In genomic region chr12:25208554-25208953, GRCh38 we compare ENCODE assay signal across 19 cellular contexts. TPM values are rescaled to one million over a fixed set of nuclear protein-coding genes. Genes with fewer than 3 reads are reported as not detected.
DNase-seq lines count a peak whose midpoint lies in the region; ATAC-seq and TF ChIP-seq lines count a peak whose summit lies in the region.
"Had no signal": no experiment of that assay in that cellular context is flagged by ENCODE, and none has a peak within 500 bp of the region (broad histone marks: within the 10 kb centered on the region; RNA-seq: fewer than 3 reads in every experiment).

No MANE protein-coding gene starts in this region.

- ATAC-seq in left lobe of liver (peak; percentile 97), GM21786 (IDR thresholded peaks at IDR 0.05; ENCODE audit: unreplicated experiment) (no peak), Right ventricle myocardium superior (ENCODE audit: poor library complexity) (no peak)

- no peaks in the 10 kb centered on the region for H3K27me3 Mint-ChIP-seq in activated CD4-positive, alpha-beta T cell treated with anti-CD3 and anti-CD28 coated beads, Interleukin-2, amount 10 ng/mL, durations not matched to agents 24 days and 14 days
- H3K27me3 Mint-ChIP-seq: CD4-positive, CD25-positive, alpha-beta regulatory T cell had no signal

- no peaks in the 10 kb centered on the region for H3K9me3 Mint-ChIP-seq in activated CD4-positive, alpha-beta T cell treated with anti-CD3 and anti-CD28 coated beads, Interleukin-2, amount 10 ng/mL, durations not matched to agents 24 days and 14 days
- H3K9me3 Mint-ChIP-seq: CD4-positive, CD25-positive, alpha-beta regulatory T cell had no signal

- H3K4me2 ChIP-seq in osteoblast (ENCODE audit: insufficient read depth, low read length): no peak overlapping the region

- H3K4me3 ChIP-seq in osteoblast (ENCODE audit: insufficient read depth, low read length): no peak overlapping the region

- peaks cover 8% of the 10 kb centered on the region for H3K4me1 ChIP-seq in osteoblast (ENCODE audit: insufficient read depth, low read length)
- H3K4me1 ChIP-seq: BE2C had no signal

- peaks cover 2% of the 10 kb centered on the region for H3K4me1 Mint-ChIP-seq in activated CD4-positive, alpha-beta T cell treated with anti-CD3 and anti-CD28 coated beads, Interleukin-2, amount 10 ng/mL, durations not matched to agents 24 days and 14 days

- peaks cover 27% of the 10 kb centered on the region for H3K36me3 ChIP-seq in osteoblast (ENCODE audit: insufficient read depth, low read length)

- peaks cover under 1% of the 10 kb centered on the region for H3K79me2 ChIP-seq in osteoblast (ENCODE audit: insufficient read depth, low read length)

- no peak overlapping the region for H2AFZ ChIP-seq in osteoblast (ENCODE audit: low read length)

- no peaks in the 10 kb centered on the region for H4K20me1 ChIP-seq in osteoblast (ENCODE audit: insufficient read depth, low read length)

- H3K4me3 Mint-ChIP-seq in activated CD4-positive, alpha-beta T cell treated with anti-CD3 and anti-CD28 coated beads, Interleukin-2, amount 10 ng/mL, durations not matched to agents 24 days and 14 days: no peak overlapping the region
- H3K4me3 Mint-ChIP-seq: CD4-positive, CD25-positive, alpha-beta regulatory T cell had no signal

- no peak overlapping the region for H3K27ac Mint-ChIP-seq in activated CD4-positive, alpha-beta T cell treated with anti-CD3 and anti-CD28 coated beads, Interleukin-2, amount 10 ng/mL, durations not matched to agents 24 days and 14 days

- H3K36me3 Mint-ChIP-seq in activated CD4-positive, alpha-beta T cell treated with anti-CD3 and anti-CD28 coated beads, Interleukin-2, amount 10 ng/mL, durations not matched to agents 24 days and 14 days (ENCODE audit: low read depth): peaks cover 17% of the 10 kb centered on the region

- TF ChIP-seq CTCF in osteoblast (IDR thresholded peaks at IDR 0.05; ENCODE audit: extremely low read depth, low read depth, low read length): no peak
- TF ChIP-seq CTCF in GM20000 (IDR thresholded peaks at IDR 0.05; ENCODE audit: extremely low read depth, missing control alignments): no peak

- H3K27ac ChIP-seq in osteoblast (ENCODE audit: low read depth, low read length): peak overlapping the region; percentile 27

- no peaks in the 10 kb centered on the region for H3K27me3 ChIP-seq in osteoblast (ENCODE audit: insufficient read depth, low read length)
- H3K27me3 ChIP-seq: BE2C had no signal

- peak; percentile 17 for DNase-seq in activated CD4-positive, alpha-beta T cell treated with anti-CD3 and anti-CD28 coated beads, Interleukin-2, amount 10 ng/mL, durations not matched to agents 24 days and 14 days
- no peak for DNase-seq in activated CD4-positive, alpha-beta T cell treated with anti-CD3 and anti-CD28 coated beads for 48 hours
- DNase-seq in HuH-7 (ENCODE audit: low spot score): peak; percentile 21
- peak; percentile 77 for DNase-seq in left lobe of liver (ENCODE audit: low spot score)
- no peak for DNase-seq in osteoblast (ENCODE audit: insufficient read length, low spot score, missing footprints)
- no peak for DNase-seq in Right ventricle myocardium superior
- no peak for DNase-seq in GM20000 (ENCODE audit: low spot score)
- DNase-seq: BE2C; CD4-positive, CD25-positive, alpha-beta regulatory T cell; DMS153; GDM1; KG1; MV-4-11; NCI-H1694 treated with DMSO at 0.1 percent for 48 hours; NCI-H510A; NCI-H774; SHP77 treated with DMSO at 0.1 percent for 48 hours had no signal

- H3K9me3 ChIP-seq in osteoblast (ENCODE audit: low read depth, low read length): no peaks in the 10 kb centered on the region
- H3K9me3 ChIP-seq: BE2C had no signal

- intact Hi-C loops in activated CD4-positive, alpha-beta T cell treated with anti-CD3 and anti-CD28 coated beads, Interleukin-2, amount 10 ng/mL, durations not matched to agents 24 days and 14 days (cut with micrococcal nuclease): no loop called here
- intact Hi-C loops in Right ventricle myocardium superior (cut with DNase I): no loop called here

RNA-seq across cellular contexts. Expression of gene ETFRF1, which starts 13.5 kb away (rescaled TPM):
- 9.9 TPM in 2 replicates for total RNA-seq in activated CD4-positive, alpha-beta T cell treated with anti-CD3 and anti-CD28 coated beads, Interleukin-2, amount 10 ng/mL, durations not matched to agents 24 days and 14 days
- total RNA-seq in left lobe of liver (23.5 TPM), osteoblast (27.9 and 28.0 TPM in 2 replicates), Right ventricle myocardium superior (69.4 TPM)

RNA-seq across cellular contexts. Expression of gene DNAI7, which starts 13.6 kb away (rescaled TPM):
- total RNA-seq in activated CD4-positive, alpha-beta T cell treated with anti-CD3 and anti-CD28 coated beads, Interleukin-2, amount 10 ng/mL, durations not matched to agents 24 days and 14 days: not detected in 2 replicates
- not detected for total RNA-seq in left lobe of liver
- total RNA-seq in osteoblast: 0.29 and 0.36 TPM in 2 replicates
- 1.7 TPM for total RNA-seq in Right ventricle myocardium superior
- total RNA-seq: OCI-LY7 had no signal

RNA-seq across cellular contexts. Expression of gene KRAS, which starts 42.2 kb away (rescaled TPM):
- 26.4 and 27.4 TPM in 2 replicates for total RNA-seq in activated CD4-positive, alpha-beta T cell treated with anti-CD3 and anti-CD28 coated beads, Interleukin-2, amount 10 ng/mL, durations not matched to agents 24 days and 14 days
- 10.2 TPM for total RNA-seq in left lobe of liver
- 18.5 and 23.9 TPM in 2 replicates for total RNA-seq in osteoblast
- 9.7 TPM for total RNA-seq in Right ventricle myocardium superior

Comparison
In these comparisons a context has a peak if more than half of its experiments do, and no peak if none do; other contexts are left out.
1. DNase-seq: peak in activated CD4-positive, alpha-beta T cell treated with anti-CD3 and anti-CD28 coated beads, Interleukin-2, amount 10 ng/mL, durations not matched to agents 24 days and 14 days (single experiment), HuH-7 (single experiment) and left lobe of liver (single experiment); none in activated CD4-positive, alpha-beta T cell treated with anti-CD3 and anti-CD28 coated beads for 48 hours (single experiment), osteoblast (single experiment), Right ventricle myocardium superior (single experiment) and GM20000 (single experiment).